Comparison of ENCODE assay signal across 17 cellular contexts in genomic region chr17:56798916-56799315, GRCh38. TPM values are rescaled to one million over a fixed set of nuclear protein-coding genes. Genes with fewer than 3 reads are reported as not detected.
DNase-seq lines count a peak whose midpoint lies in the region; ATAC-seq, FAIRE-seq and TF ChIP-seq lines count a peak whose summit lies in the region.
"Had no signal": no experiment of that assay in that cellular context is flagged by ENCODE, and none has a peak within 500 bp of the region (broad histone marks: within the 10 kb centered on the region; RNA-seq: fewer than 3 reads in every experiment).

No MANE protein-coding gene starts in this region.

- H3K27ac ChIP-seq in MM.1S (ENCODE audit: low read length): no peak overlapping the region
- H3K27ac ChIP-seq in SJCRH30: no peak overlapping the region
- H3K27ac ChIP-seq: sigmoid colon had no signal

- no peak for FAIRE-seq in D721Med (lab: Jason Lieb, UNC)

- no peaks in the 10 kb centered on the region for H3F3A ChIP-seq in MM.1S (ENCODE audit: insufficient read depth, low read length)

- H3K27me3 ChIP-seq in MM.1S (replicated peaks; ENCODE audit: insufficient read depth, low read length) (no peaks in the 10 kb centered on the region), SJCRH30 (no peaks in the 10 kb centered on the region)
- H3K27me3 ChIP-seq: sigmoid colon had no signal

- H2AFZ ChIP-seq in MM.1S (ENCODE audit: low read length): no peak overlapping the region

- no peak overlapping the region for H3K4me3 ChIP-seq in MM.1S (ENCODE audit: low read length)
- H3K4me3 ChIP-seq in SJCRH30: no peak overlapping the region
- H3K4me3 ChIP-seq: sigmoid colon had no signal

- 0 out of 2 replicates have a peak overlapping the region, but pooled peaks have one; percentile 1 for H3K4me2 ChIP-seq in MM.1S (ENCODE audit: low read depth, low read length)

- no peaks in the 10 kb centered on the region for H3K4me1 ChIP-seq in MM.1S (ENCODE audit: low read length)
- H3K4me1 ChIP-seq in SJCRH30: no peaks in the 10 kb centered on the region

- DNase-seq in DMS 273 treated with DMSO at 0.1 percent for 48 hours (lab: John Stamatoyannopoulos, UW): peak; percentile 47
- peak; percentile 54 for DNase-seq in MM.1S
- DNase-seq in SJCRH30: peak; percentile 19 to 56
- peak; percentile 53 for DNase-seq in iPS-NIHi11 (ENCODE audit: low spot score)
- no peak for DNase-seq in dermis blood vessel endothelial cell
- no peak for DNase-seq in D721Med (ENCODE audit: insufficient read length, low spot score)
- DNase-seq: activated CD4-positive, alpha-beta T cell treated with anti-CD3 and anti-CD28 coated beads for 1 hour; activated T-cell treated with anti-CD3 and anti-CD28 coated beads, Interleukin-2, amount 50 U/mL, for 1 hour; amniotic stem cell; GF-D8; left cardiac atrium; naive B cell; NCI-H774; sigmoid colon; substantia nigra had no signal

- ATAC-seq in HG02938 (IDR thresholded peaks at IDR 0.05; ENCODE audit: unreplicated experiment) (no peak), GM18909 (IDR thresholded peaks at IDR 0.05; ENCODE audit: poor library complexity, unreplicated experiment) (no peak)

- H3K9me3 ChIP-seq in MM.1S (replicated peaks; ENCODE audit: insufficient read depth, low read length) (no peaks in the 10 kb centered on the region), SJCRH30 (replicated peaks) (no peaks in the 10 kb centered on the region)
- H3K9me3 ChIP-seq: sigmoid colon had no signal

- H3K9ac ChIP-seq in MM.1S (ENCODE audit: low read length): no peak overlapping the region

- no peak for TF ChIP-seq CTCF in MM.1S (IDR thresholded peaks at IDR 0.05; ENCODE audit: low read length)
- TF ChIP-seq CTCF in D721Med (IDR thresholded peaks at IDR 0.05; ENCODE audit: insufficient read depth, missing control alignments): no peak

- H3K9me2 ChIP-seq in MM.1S (replicated peaks; ENCODE audit: insufficient read depth, low read length): no peaks in the 10 kb centered on the region

- no peaks in the 10 kb centered on the region for H3K79me2 ChIP-seq in MM.1S (ENCODE audit: low read length)

- no peaks in the 10 kb centered on the region for H4K20me1 ChIP-seq in MM.1S (ENCODE audit: insufficient read depth, low read length)

- no peaks in the 10 kb centered on the region for H3K36me3 ChIP-seq in MM.1S (replicated peaks; ENCODE audit: insufficient read depth, low read length)
- no peaks in the 10 kb centered on the region for H3K36me3 ChIP-seq in SJCRH30
- H3K36me3 ChIP-seq: sigmoid colon had no signal

RNA-seq across cellular contexts. Expression of gene C17orf67, which starts 34.8 kb away (rescaled TPM):
- 0.76 and 1.5 TPM in 2 replicates for total RNA-seq in SJCRH30 (2014; rRNA removed; shearing (Covaris generic))
- 3.2 and 4.1 TPM in 2 replicates for total RNA-seq in dermis blood vessel endothelial cell

RNA-seq across cellular contexts. Expression of gene DGKE, which starts 35.0 kb away (rescaled TPM):
- 10.4 and 12.2 TPM in 2 replicates for total RNA-seq in SJCRH30 (2014; rRNA removed; shearing (Covaris generic))
- total RNA-seq in dermis blood vessel endothelial cell: 13.0 and 17.9 TPM in 2 replicates

Comparison
In these comparisons a context has a peak if more than half of its experiments do, and no peak if none do; other contexts are left out.
1. DNase-seq: peak in DMS 273 treated with DMSO at 0.1 percent for 48 hours (single experiment), MM.1S (single experiment), SJCRH30 (2 of 2) and iPS-NIHi11 (single experiment); none in dermis blood vessel endothelial cell (single experiment) and D721Med (single experiment).